In the genomic region with DNA sequence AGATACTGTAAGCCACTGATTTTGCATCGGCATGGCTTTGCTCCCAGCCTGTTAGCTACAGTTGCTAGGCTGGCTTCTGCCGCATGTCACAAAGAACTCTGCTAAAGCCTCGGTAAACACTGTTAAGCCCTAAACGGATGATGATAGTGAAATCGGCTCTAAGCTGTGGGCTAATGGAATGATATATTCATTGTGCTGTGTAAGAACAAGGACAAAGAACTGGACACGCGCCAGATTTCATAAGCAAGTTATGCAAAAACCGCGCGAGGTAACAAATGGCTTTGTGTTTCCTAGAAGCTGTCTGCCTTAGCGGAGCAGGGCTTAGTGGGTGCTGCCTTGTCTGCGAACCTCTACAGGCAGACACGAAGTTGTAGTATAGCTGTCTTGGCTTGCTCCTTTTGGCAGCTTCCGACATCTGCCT, we compare ENCODE assay signal across 1 cellular context.
TF ChIP-seq lines count a peak whose summit lies in the region.

No MANE protein-coding gene starts in this region.

TF ChIP-seq in GM23338, 12 proteins besides CTCF, POLR2A, EP300 and RAD21 (continued from another document):
- TF ChIP-seq, protein P1, sequence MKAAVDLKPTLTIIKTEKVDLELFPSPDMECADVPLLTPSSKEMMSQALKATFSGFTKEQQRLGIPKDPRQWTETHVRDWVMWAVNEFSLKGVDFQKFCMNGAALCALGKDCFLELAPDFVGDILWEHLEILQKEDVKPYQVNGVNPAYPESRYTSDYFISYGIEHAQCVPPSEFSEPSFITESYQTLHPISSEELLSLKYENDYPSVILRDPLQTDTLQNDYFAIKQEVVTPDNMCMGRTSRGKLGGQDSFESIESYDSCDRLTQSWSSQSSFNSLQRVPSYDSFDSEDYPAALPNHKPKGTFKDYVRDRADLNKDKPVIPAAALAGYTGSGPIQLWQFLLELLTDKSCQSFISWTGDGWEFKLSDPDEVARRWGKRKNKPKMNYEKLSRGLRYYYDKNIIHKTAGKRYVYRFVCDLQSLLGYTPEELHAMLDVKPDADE (IDR thresholded peaks at IDR 0.05) = no peak
- TF ChIP-seq, protein P2, sequence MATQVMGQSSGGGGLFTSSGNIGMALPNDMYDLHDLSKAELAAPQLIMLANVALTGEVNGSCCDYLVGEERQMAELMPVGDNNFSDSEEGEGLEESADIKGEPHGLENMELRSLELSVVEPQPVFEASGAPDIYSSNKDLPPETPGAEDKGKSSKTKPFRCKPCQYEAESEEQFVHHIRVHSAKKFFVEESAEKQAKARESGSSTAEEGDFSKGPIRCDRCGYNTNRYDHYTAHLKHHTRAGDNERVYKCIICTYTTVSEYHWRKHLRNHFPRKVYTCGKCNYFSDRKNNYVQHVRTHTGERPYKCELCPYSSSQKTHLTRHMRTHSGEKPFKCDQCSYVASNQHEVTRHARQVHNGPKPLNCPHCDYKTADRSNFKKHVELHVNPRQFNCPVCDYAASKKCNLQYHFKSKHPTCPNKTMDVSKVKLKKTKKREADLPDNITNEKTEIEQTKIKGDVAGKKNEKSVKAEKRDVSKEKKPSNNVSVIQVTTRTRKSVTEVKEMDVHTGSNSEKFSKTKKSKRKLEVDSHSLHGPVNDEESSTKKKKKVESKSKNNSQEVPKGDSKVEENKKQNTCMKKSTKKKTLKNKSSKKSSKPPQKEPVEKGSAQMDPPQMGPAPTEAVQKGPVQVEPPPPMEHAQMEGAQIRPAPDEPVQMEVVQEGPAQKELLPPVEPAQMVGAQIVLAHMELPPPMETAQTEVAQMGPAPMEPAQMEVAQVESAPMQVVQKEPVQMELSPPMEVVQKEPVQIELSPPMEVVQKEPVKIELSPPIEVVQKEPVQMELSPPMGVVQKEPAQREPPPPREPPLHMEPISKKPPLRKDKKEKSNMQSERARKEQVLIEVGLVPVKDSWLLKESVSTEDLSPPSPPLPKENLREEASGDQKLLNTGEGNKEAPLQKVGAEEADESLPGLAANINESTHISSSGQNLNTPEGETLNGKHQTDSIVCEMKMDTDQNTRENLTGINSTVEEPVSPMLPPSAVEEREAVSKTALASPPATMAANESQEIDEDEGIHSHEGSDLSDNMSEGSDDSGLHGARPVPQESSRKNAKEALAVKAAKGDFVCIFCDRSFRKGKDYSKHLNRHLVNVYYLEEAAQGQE (IDR thresholded peaks at IDR 0.05; ENCODE audit: unreplicated experiment) = no peak
- TF ChIP-seq EZH2 (IDR thresholded peaks at IDR 0.05; ENCODE audit: low read depth, unreplicated experiment) (no peak), CREB1 (CRISPR knock-in tag; IDR thresholded peaks at IDR 0.05; ENCODE audit: low read depth) (no peak), EZH2phosphoT487 (IDR thresholded peaks at IDR 0.05; ENCODE audit: unreplicated experiment) (no peak), STAT1 (IDR thresholded peaks at IDR 0.05; ENCODE audit: unreplicated experiment) (no peak), NANOG (IDR thresholded peaks at IDR 0.05; ENCODE audit: borderline replicate concordance) (no peak), ZNF114 (CRISPR knock-in tag; IDR thresholded peaks at IDR 0.05) (no peak), ZNF331 (CRISPR knock-in tag; IDR thresholded peaks at IDR 0.05; ENCODE audit: low read depth) (no peak)
